28 cellular contexts compared by ENCODE assay signal in the genomic region with DNA sequence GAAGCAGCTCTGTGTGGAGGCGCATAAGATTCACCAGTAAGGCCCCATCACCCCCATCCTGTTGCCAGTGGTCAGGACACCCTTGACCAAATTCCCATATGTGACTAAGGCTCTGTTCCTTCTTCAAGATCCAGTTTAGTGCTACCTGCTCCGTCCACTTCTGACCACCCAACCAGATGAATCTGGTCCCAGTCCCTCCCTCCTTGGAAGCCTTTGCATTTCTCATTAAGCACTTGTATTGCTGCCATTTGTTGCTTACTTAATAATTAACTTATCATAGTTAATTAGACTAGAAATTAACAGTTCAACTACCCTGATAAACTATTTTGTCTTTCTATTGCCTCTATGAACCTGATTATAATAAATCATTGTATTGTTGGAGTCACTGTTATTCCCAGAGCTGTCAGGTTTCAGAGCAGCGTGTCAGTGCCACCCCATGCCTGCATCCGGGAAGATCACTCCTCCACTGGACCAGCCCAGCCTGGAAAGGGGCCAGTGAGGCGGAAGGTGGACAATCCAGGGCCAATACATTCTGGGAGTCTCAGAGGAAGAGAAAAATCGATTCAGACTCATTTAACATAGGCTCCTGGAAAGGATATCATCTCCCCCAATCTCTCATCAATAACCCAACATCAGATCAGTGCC. TPM values are rescaled to one million over a fixed set of nuclear protein-coding genes. Genes with fewer than 3 reads are reported as not detected.
"Had no signal": no experiment of that assay in that cellular context is flagged by ENCODE, and none has a peak within 500 bp of the region (broad histone marks: within the 10 kb centered on the region; RNA-seq: fewer than 3 reads in every experiment).

No MANE protein-coding gene starts in this region.

- H3K4me3 ChIP-seq: cardiac muscle cell, MG63 had no signal

- H3K9me3 ChIP-seq: MG63 had no signal

- H3K4me2 ChIP-seq: KMS-11 had no signal

- DNase-seq: activated B cell treated with CpG ODN at 0.5 μM for 24 hours; activated CD4-positive, alpha-beta memory T cell treated with anti-CD3 and anti-CD28 coated beads for 36 hours; activated CD4-positive, alpha-beta T cell treated with anti-CD3 and anti-CD28 coated beads for 1 hour; activated CD4-positive, alpha-beta T cell treated with anti-CD3 and anti-CD28 coated beads, Interleukin-2, amount 10 ng/mL, durations not matched to agents 24 days and 14 days; activated CD8-positive, alpha-beta memory T cell treated with anti-CD3 and anti-CD28 coated beads for 24 hours; activated gamma-delta T cell; activated naive CD4-positive, alpha-beta T cell treated with anti-CD3 and anti-CD28 coated beads for 36 hours; activated T-cell treated with anti-CD3 and anti-CD28 coated beads, Interleukin-2, amount 50 U/mL, for 4 hours; brain microvascular endothelial cell; MG63; NCI-H1092 treated with DMSO at 0.1 percent for 48 hours; NCI-H1417 treated with DMSO at 0.1 percent for 48 hours; NCI-H1694; NCI-H2029; NCI-H2107; NCI-H2171 treated with DMSO at 0.1 percent for 48 hours; NCI-H226; NCI-H526; NCI-H774; SIG-M5; T-helper 17 cell; T-helper 9 cell had no signal

- H3K27me3 ChIP-seq: cardiac muscle cell had no signal

- H3K9ac ChIP-seq: KMS-11 had no signal

- ATAC-seq: activated T-cell treated with anti-CD3 and anti-CD28 coated beads, Interleukin-2, amount 50 U/mL, for 4 hours; T-helper 17 cell had no signal

- H3K36me3 ChIP-seq: brain microvascular endothelial cell, cardiac muscle cell, MG63 had no signal

- FAIRE-seq: TTC549 had no signal

- H3K27ac ChIP-seq: brain microvascular endothelial cell, cardiac muscle cell, KMS-11 had no signal

RNA-seq across cellular contexts. Expression of a gene that starts 9.5 kb away (rescaled TPM):
- total RNA-seq: activated B cell treated with CpG ODN at 0.5 μM for 24 hours; activated CD4-positive, alpha-beta memory T cell treated with anti-CD3 and anti-CD28 coated beads for 36 hours; activated CD4-positive, alpha-beta T cell treated with anti-CD3 and anti-CD28 coated beads, Interleukin-2, amount 10 ng/mL, durations not matched to agents 24 days and 14 days; activated naive CD4-positive, alpha-beta T cell treated with anti-CD3 and anti-CD28 coated beads for 36 hours; activated T-cell treated with anti-CD3 and anti-CD28 coated beads, Interleukin-2, amount 50 U/mL, for 4 hours; cardiac muscle cell; NCI-H460; OCI-LY7; RPMI7951; T-helper 17 cell had no signal
- polyA plus RNA-seq: cardiac muscle cell had no signal
